Comparison of ENCODE assay signal across 1 cellular context in the genomic region with DNA sequence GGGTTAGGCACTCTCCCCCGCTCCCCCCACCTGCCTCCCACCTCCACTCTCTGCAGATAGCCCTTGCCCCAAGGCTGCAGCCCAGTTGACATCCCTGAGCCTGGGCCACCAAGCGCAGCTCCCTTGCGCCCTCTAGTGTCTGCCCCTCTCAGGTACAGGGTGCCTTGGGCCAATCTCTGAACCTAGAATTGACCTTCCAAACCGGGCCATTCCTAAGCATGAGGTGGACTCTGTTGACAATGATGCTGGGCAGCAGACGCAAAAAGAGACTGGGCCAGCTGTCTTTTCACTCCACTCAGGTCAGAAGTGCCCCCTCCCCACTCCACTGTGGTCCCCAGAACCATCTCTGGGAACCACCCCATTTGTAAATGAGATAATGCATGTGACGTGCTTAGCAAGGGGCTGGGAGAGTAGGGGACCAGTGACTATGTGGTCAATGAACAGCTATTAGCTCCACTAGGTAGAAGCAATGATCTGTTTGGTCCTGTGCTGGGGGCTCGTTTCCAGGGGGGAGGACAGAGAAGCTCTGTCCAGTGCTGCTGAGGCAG.
TF ChIP-seq lines count a peak whose summit lies in the region.

No MANE protein-coding gene starts in this region.

TF ChIP-seq in HepG2, 621 proteins besides CTCF, POLR2A, EP300 and RAD21 (continued from another document):
- TF ChIP-seq, protein P1, sequence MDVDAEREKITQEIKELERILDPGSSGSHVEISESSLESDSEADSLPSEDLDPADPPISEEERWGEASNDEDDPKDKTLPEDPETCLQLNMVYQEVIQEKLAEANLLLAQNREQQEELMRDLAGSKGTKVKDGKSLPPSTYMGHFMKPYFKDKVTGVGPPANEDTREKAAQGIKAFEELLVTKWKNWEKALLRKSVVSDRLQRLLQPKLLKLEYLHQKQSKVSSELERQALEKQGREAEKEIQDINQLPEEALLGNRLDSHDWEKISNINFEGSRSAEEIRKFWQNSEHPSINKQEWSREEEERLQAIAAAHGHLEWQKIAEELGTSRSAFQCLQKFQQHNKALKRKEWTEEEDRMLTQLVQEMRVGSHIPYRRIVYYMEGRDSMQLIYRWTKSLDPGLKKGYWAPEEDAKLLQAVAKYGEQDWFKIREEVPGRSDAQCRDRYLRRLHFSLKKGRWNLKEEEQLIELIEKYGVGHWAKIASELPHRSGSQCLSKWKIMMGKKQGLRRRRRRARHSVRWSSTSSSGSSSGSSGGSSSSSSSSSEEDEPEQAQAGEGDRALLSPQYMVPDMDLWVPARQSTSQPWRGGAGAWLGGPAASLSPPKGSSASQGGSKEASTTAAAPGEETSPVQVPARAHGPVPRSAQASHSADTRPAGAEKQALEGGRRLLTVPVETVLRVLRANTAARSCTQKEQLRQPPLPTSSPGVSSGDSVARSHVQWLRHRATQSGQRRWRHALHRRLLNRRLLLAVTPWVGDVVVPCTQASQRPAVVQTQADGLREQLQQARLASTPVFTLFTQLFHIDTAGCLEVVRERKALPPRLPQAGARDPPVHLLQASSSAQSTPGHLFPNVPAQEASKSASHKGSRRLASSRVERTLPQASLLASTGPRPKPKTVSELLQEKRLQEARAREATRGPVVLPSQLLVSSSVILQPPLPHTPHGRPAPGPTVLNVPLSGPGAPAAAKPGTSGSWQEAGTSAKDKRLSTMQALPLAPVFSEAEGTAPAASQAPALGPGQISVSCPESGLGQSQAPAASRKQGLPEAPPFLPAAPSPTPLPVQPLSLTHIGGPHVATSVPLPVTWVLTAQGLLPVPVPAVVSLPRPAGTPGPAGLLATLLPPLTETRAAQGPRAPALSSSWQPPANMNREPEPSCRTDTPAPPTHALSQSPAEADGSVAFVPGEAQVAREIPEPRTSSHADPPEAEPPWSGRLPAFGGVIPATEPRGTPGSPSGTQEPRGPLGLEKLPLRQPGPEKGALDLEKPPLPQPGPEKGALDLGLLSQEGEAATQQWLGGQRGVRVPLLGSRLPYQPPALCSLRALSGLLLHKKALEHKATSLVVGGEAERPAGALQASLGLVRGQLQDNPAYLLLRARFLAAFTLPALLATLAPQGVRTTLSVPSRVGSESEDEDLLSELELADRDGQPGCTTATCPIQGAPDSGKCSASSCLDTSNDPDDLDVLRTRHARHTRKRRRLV (CRISPR knock-in tag; IDR thresholded peaks at IDR 0.05) = peak; percentile 48; the same call in 1 of the 2 replicates
- TF ChIP-seq BCL6 (CRISPR knock-in tag; IDR thresholded peaks at IDR 0.05) = 0 out of 2 replicates have a peak, but pooled peaks have one; percentile 3
- no peak for TF ChIP-seq USF2 (IDR thresholded peaks at IDR 0.05; ENCODE audit: low read depth, low read length)
- TF ChIP-seq USF2 (CRISPR knock-in tag; IDR thresholded peaks at IDR 0.05; ENCODE audit: borderline replicate concordance) = no peak
- TF ChIP-seq SMYD3 (CRISPR knock-in tag; IDR thresholded peaks at IDR 0.05) = no peak
- peak; percentile 26; the same call in 1 of the 2 replicates for TF ChIP-seq MAX (IDR thresholded peaks at IDR 0.05)
- TF ChIP-seq MTF2 (CRISPR knock-in tag; IDR thresholded peaks at IDR 0.05; ENCODE audit: borderline replicate concordance) = no peak
- peak; percentile 51 for TF ChIP-seq MAZ (IDR thresholded peaks at IDR 0.05; ENCODE audit: borderline replicate concordance, low read depth, low read length)
- TF ChIP-seq MAZ (CRISPR knock-in tag; IDR thresholded peaks at IDR 0.05; ENCODE audit: low read depth) = 0 out of 2 replicates have a peak, but pooled peaks have one; percentile 39
- TF ChIP-seq ZC3H13 (CRISPR knock-in tag; IDR thresholded peaks at IDR 0.05) = no peak
- TF ChIP-seq, protein P2, sequence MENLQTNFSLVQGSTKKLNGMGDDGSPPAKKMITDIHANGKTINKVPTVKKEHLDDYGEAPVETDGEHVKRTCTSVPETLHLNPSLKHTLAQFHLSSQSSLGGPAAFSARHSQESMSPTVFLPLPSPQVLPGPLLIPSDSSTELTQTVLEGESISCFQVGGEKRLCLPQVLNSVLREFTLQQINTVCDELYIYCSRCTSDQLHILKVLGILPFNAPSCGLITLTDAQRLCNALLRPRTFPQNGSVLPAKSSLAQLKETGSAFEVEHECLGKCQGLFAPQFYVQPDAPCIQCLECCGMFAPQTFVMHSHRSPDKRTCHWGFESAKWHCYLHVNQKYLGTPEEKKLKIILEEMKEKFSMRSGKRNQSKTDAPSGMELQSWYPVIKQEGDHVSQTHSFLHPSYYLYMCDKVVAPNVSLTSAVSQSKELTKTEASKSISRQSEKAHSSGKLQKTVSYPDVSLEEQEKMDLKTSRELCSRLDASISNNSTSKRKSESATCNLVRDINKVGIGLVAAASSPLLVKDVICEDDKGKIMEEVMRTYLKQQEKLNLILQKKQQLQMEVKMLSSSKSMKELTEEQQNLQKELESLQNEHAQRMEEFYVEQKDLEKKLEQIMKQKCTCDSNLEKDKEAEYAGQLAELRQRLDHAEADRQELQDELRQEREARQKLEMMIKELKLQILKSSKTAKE (CRISPR knock-in tag; IDR thresholded peaks at IDR 0.05; ENCODE audit: borderline replicate concordance) = no peak
- no peak for TF ChIP-seq SMARCC2 (IDR thresholded peaks at IDR 0.05)
- no peak for TF ChIP-seq CENPX (CRISPR knock-in tag; IDR thresholded peaks at IDR 0.05)
- TF ChIP-seq FOXA3 (CRISPR knock-in tag; IDR thresholded peaks at IDR 0.05) = 0 out of 2 replicates have a peak, but pooled peaks have one; percentile 32
- peak; percentile 61; the same call in 1 of the 2 replicates for TF ChIP-seq ZFP90 (CRISPR knock-in tag; IDR thresholded peaks at IDR 0.05; ENCODE audit: borderline replicate concordance)
- TF ChIP-seq ZNF614 (CRISPR knock-in tag; IDR thresholded peaks at IDR 0.05; ENCODE audit: borderline replicate concordance) = no peak
- TF ChIP-seq MED8 (CRISPR knock-in tag; IDR thresholded peaks at IDR 0.05; ENCODE audit: insufficient replicate concordance) = peak; percentile 25
- TF ChIP-seq PHF20 (CRISPR knock-in tag; IDR thresholded peaks at IDR 0.05) = no peak
TF ChIP-seq in HepG2: peak in this region for 58.
